ENCODE assay signal across 19 cellular contexts in the genomic region with DNA sequence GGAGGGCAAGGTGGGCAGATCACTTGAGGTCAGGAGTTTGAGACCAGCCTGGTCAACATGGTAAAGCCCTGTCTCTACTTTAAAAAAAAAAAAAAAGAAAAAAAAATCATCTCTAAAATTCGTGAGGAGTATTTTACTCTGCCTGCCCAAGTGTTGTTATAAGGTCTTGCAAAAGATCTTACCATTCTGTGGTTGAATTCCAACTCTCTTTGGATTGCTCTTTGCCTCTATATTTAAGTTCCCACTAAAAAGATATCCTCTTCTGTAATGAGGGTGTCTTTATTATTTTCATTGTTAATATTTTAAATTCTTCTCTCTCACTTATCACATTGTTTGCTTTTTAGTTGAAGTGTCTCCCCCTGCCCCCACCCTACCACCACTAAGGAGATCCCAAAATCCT. TPM values are rescaled to one million over a fixed set of nuclear protein-coding genes. Genes with fewer than 3 reads are reported as not detected.
A peak's percentile ranks its signal among the peaks of the same experiment; 100 is the strongest.
DNase-seq lines count a peak whose midpoint lies in the region; ATAC-seq and TF ChIP-seq lines count a peak whose summit lies in the region.
"Had no signal": no experiment of that assay in that cellular context is flagged by ENCODE, and none has a peak within 500 bp of the region (broad histone marks: within the 10 kb centered on the region; RNA-seq: fewer than 3 reads in every experiment).

No MANE protein-coding gene starts in this region.

- no peaks in the 10 kb centered on the region for H3K27me3 Mint-ChIP-seq in CD4-positive, alpha-beta T cell
- no peaks in the 10 kb centered on the region for H3K27me3 Mint-ChIP-seq in neural progenitor cell (ENCODE audit: insufficient read depth, low read depth)
- H3K27me3 Mint-ChIP-seq: B cell; CD4-positive, CD25-positive, alpha-beta regulatory T cell had no signal

- POLR2A ChIA-PET in CD4-positive, alpha-beta T cell (lab: Charles Lee): no interaction called here
- POLR2A ChIA-PET in HEK293T (lab: Yijun Ruan, JAX): no interaction called here

- no peaks in the 10 kb centered on the region for H3K36me3 ChIP-seq in neural progenitor cell
- H3K36me3 ChIP-seq: HAP-1 had no signal

- H3K9ac ChIP-seq in neural progenitor cell: no peak overlapping the region
- H3K9ac ChIP-seq: GM23248 had no signal

- H3K4me1 ChIP-seq in neural progenitor cell: peaks cover 18% of the 10 kb centered on the region

- ATAC-seq in CD4-positive, alpha-beta T cell (ENCODE audit: poor library complexity): no peak
- ATAC-seq: GM12878 had no signal

- H3K27ac Mint-ChIP-seq in CD4-positive, alpha-beta T cell: peak overlapping the region; percentile 1
- no peak overlapping the region for H3K27ac Mint-ChIP-seq in neural progenitor cell
- H3K27ac Mint-ChIP-seq: B cell had no signal

- no peak overlapping the region for H3K4me2 ChIP-seq in neural progenitor cell

- CTCF ChIA-PET in CD4-positive, alpha-beta T cell (lab: Charles Lee): no interaction called here
- CTCF ChIA-PET in HEK293T (lab: Yijun Ruan, JAX): no interaction called here

- H3K9me3 Mint-ChIP-seq in CD4-positive, alpha-beta T cell: no peaks in the 10 kb centered on the region
- H3K9me3 Mint-ChIP-seq in neural progenitor cell: no peaks in the 10 kb centered on the region
- H3K9me3 Mint-ChIP-seq: CD4-positive, CD25-positive, alpha-beta regulatory T cell had no signal

- H3K9me3 ChIP-seq in CD4-positive, alpha-beta T cell (ENCODE audit: control insufficient read depth, low read length): no peaks in the 10 kb centered on the region
- no peaks in the 10 kb centered on the region for H3K9me3 ChIP-seq in neural progenitor cell (ENCODE audit: low read depth)
- H3K9me3 ChIP-seq: Caco-2, HAP-1 had no signal

- no peak overlapping the region for H3K4me3 ChIP-seq in fibroblast of the aortic adventitia (ENCODE audit: low read depth, low read length)
- no peak overlapping the region for H3K4me3 ChIP-seq in neural progenitor cell
- H3K4me3 ChIP-seq: GM12878, GM23248, HAP-1 had no signal

- H3K27ac ChIP-seq in CD4-positive, alpha-beta T cell (ENCODE audit: low read depth, low read length): no peak overlapping the region
- H3K27ac ChIP-seq in neural progenitor cell: peak overlapping the region; percentile 70
- H3K27ac ChIP-seq: GM23248, HL-60 had no signal

- no peak for TF ChIP-seq CTCF in CD4-positive, alpha-beta T cell (IDR thresholded peaks at IDR 0.05)
- no peak for TF ChIP-seq CTCF in fibroblast of the aortic adventitia (IDR thresholded peaks at IDR 0.05; ENCODE audit: insufficient read depth, low read length)
- TF ChIP-seq CTCF in neural progenitor cell (IDR thresholded peaks at IDR 0.05): no peak

- intact Hi-C loops in CD4-positive, alpha-beta T cell (cut with DNase I, micrococcal nuclease): no loop called here

- H3K27me3 ChIP-seq in CD4-positive, alpha-beta T cell (ENCODE audit: control insufficient read depth, insufficient read depth, low read length): no peaks in the 10 kb centered on the region
- no peaks in the 10 kb centered on the region for H3K27me3 ChIP-seq in neural progenitor cell

- peaks cover 12% of the 10 kb centered on the region for H3F3A ChIP-seq in neural progenitor cell (ENCODE audit: low read depth)

- H4K20me1 ChIP-seq in neural progenitor cell (ENCODE audit: low read depth): peaks cover 8% of the 10 kb centered on the region

- DNase-seq in CD4-positive, alpha-beta T cell: no peak
- DNase-seq in astrocyte of the hippocampus (ENCODE audit: low read depth, low spot score) (peak; percentile 5), fibroblast of the aortic adventitia (ENCODE audit: low read depth) (peak; percentile 19), neural progenitor cell (ENCODE audit: low spot score) (no peak), D341Med (ENCODE audit: low spot score) (no peak), HEK293T (ENCODE audit: extremely low spot score) (no peak), cortex of kidney (lab: John Stamatoyannopoulos, UW) (no peak)
- DNase-seq in activated naive CD4-positive, alpha-beta T cell treated with Interleukin-2 at 50 U/mL for 16 hours: no peak
- DNase-seq: 8988T; C1 segment of cervical spinal cord; Caco-2; CD4-positive, CD25-positive, alpha-beta regulatory T cell; DMS153; DMS79; GM23248 had no signal

- H3K36me3 Mint-ChIP-seq in CD4-positive, alpha-beta T cell (ENCODE audit: low read depth): peaks cover 69% of the 10 kb centered on the region
- H3K36me3 Mint-ChIP-seq in neural progenitor cell: peaks cover 4% of the 10 kb centered on the region

- H3K4me1 Mint-ChIP-seq in CD4-positive, alpha-beta T cell (ENCODE audit: low read depth): peaks cover 29% of the 10 kb centered on the region
- no peaks in the 10 kb centered on the region for H3K4me1 Mint-ChIP-seq in neural progenitor cell

- H2AFZ ChIP-seq in neural progenitor cell (replicated peaks): no peak overlapping the region
- H2AFZ ChIP-seq: GM23248 had no signal

- no peaks in the 10 kb centered on the region for H3K79me2 ChIP-seq in neural progenitor cell (ENCODE audit: low read depth)

- no peak overlapping the region for H3K4me3 Mint-ChIP-seq in CD4-positive, alpha-beta T cell
- H3K4me3 Mint-ChIP-seq in neural progenitor cell: no peak overlapping the region
- H3K4me3 Mint-ChIP-seq: B cell; CD4-positive, CD25-positive, alpha-beta regulatory T cell had no signal

TF ChIP-seq in HEK293T, 16 proteins besides CTCF, POLR2A, EP300 and RAD21:
- TF ChIP-seq L3MBTL2 (conservative IDR thresholded peaks at IDR 0.05) (no peak), ZNF384 (IDR thresholded peaks at IDR 0.05) (no peak), SUZ12 (IDR thresholded peaks at IDR 0.05) (no peak)
- TF ChIP-seq, protein P1, sequence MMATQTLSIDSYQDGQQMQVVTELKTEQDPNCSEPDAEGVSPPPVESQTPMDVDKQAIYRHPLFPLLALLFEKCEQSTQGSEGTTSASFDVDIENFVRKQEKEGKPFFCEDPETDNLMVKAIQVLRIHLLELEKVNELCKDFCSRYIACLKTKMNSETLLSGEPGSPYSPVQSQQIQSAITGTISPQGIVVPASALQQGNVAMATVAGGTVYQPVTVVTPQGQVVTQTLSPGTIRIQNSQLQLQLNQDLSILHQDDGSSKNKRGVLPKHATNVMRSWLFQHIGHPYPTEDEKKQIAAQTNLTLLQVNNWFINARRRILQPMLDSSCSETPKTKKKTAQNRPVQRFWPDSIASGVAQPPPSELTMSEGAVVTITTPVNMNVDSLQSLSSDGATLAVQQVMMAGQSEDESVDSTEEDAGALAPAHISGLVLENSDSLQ (IDR thresholded peaks at IDR 0.05): no peak

RNA-seq across cellular contexts. Expression of a gene that starts 33.4 kb away (rescaled TPM):
- total RNA-seq in CD4-positive, alpha-beta T cell: 10 to 100 TPM; 92.7 to 99.6 TPM
- total RNA-seq in fibroblast of the aortic adventitia (ENCODE audit: low replicate concordance) (29.7 and 33.8 TPM in 2 replicates), neural progenitor cell (ENCODE audit: low replicate concordance) (13.0 and 14.3 TPM in 2 replicates)

RNA-seq across cellular contexts. Expression of a gene that starts 54.8 kb away (rescaled TPM):
- 10 to 100 TPM; 22.5 to 24.4 TPM for total RNA-seq in CD4-positive, alpha-beta T cell
- 10.8 and 20.9 TPM in 2 replicates for total RNA-seq in fibroblast of the aortic adventitia (ENCODE audit: low replicate concordance)
- total RNA-seq in neural progenitor cell (ENCODE audit: low replicate concordance): 10.6 and 15.0 TPM in 2 replicates

Comparison
In these comparisons a context has a peak if more than half of its experiments do, and no peak if none do; other contexts are left out.
1. DNase-seq: peak in astrocyte of the hippocampus (single experiment) and fibroblast of the aortic adventitia (single experiment); none in CD4-positive, alpha-beta T cell (0 of 10), neural progenitor cell (single experiment), activated naive CD4-positive, alpha-beta T cell treated with Interleukin-2 at 50 U/mL for 16 hours (single experiment), D341Med (single experiment), HEK293T (single experiment) and cortex of kidney (single experiment).